Comparison of ENCODE assay signal across 23 cellular contexts in the genomic region with DNA sequence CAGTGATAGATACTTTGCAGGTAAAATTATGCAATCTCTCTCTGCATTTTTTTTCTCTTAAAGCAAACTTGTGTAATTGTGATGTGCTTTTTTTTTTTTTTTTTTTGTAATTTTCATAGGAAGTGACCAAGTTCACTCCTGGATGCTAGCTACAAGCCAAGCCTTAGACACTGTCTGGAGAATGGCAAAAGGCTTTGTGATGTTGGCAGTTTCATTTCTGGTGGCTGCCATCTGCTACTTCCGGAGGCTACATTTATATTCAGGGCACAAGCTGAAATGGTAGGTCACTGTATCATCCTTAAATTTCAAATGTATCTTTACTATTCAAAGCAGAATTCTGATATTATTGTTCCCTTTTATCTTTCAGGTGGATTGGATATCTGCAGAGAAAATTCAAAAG.
"Had no signal": no experiment of that assay in that cellular context is flagged by ENCODE, and none has a peak within 500 bp of the region (broad histone marks: within the 10 kb centered on the region; RNA-seq: fewer than 3 reads in every experiment).

No MANE protein-coding gene starts in this region.

- ATAC-seq: HepG2, Panc1, PC-3, Right ventricle myocardium inferior, SK-N-SH treated with all-trans-retinoic acid at 6 μM for 48 hours had no signal

- H3K9me3 ChIP-seq: MG63, SJCRH30 had no signal

- H3K4me1 ChIP-seq: SJCRH30 had no signal

- H3K27me3 ChIP-seq: SJCRH30 had no signal

- H3K27ac ChIP-seq: SJCRH30 had no signal

- DNase-seq: IMR-90; Karpas-422; KG1; MG63; NCI-H1092 treated with DMSO at 0.1 percent for 48 hours; NCI-H1436; NCI-H2029; NCI-H2081 treated with DMSO at 0.1 percent for 48 hours; NCI-H2171; NCI-H226; NCI-H446; NCI-H510A; NCI-H524 treated with DMSO at 0.1 percent for 48 hours; NCI-H69; NCI-H774; NK-92 treated with Interleukin-12 subunit alpha and Interleukin-12 subunit beta, amount 100 ng/mL, for 24 hours; PC-3; SHP77 treated with DMSO at 0.1 percent for 48 hours; SJCRH30 had no signal

- H3K4me3 ChIP-seq: MG63, SJCRH30 had no signal

- H3K36me3 ChIP-seq: MG63, SJCRH30 had no signal
